Comparison of ENCODE assay signal across 15 cellular contexts in genomic region chr11:117457031-117457785, GRCh38.
A peak's percentile ranks its signal among the peaks of the same experiment; 100 is the strongest.
DNase-seq lines count a peak whose midpoint lies in the region; ATAC-seq, FAIRE-seq and TF ChIP-seq lines count a peak whose summit lies in the region.
"Had no signal": no experiment of that assay in that cellular context is flagged by ENCODE, and none has a peak within 500 bp of the region (broad histone marks: within the 10 kb centered on the region; RNA-seq: fewer than 3 reads in every experiment).

No MANE protein-coding gene starts in this region.

- no peak overlapping the region for H3K4me3 ChIP-seq in esophagus squamous epithelium
- H3K4me3 ChIP-seq in right lobe of liver = no peak overlapping the region
- H3K4me3 ChIP-seq in kidney (ENCODE audit: low read length in 2 of 2) = no peak overlapping the region
- H3K4me3 ChIP-seq: colonic mucosa, Peyer's patch had no signal

- H3K9me3 ChIP-seq in esophagus squamous epithelium = peaks cover 0 to 14% (median 0%) of the 10 kb centered on the region in 3 donors
- peaks cover 0 to 7% (median 0%) of the 10 kb centered on the region in 4 donors for H3K9me3 ChIP-seq in right lobe of liver
- H3K9me3 ChIP-seq in kidney (ENCODE audit: control insufficient read depth in 1 of 2, low read length in 2 of 2) = peaks cover 0 to 11% of the 10 kb centered on the region in 2 donors
- H3K9me3 ChIP-seq: colonic mucosa, Peyer's patch had no signal

- intact Hi-C loops in esophagus squamous epithelium (cut with DNase I) = no loop called here
- intact Hi-C loops in right lobe of liver (cut with DNase I) = no loop called here
- intact Hi-C loops in kidney (cut with DNase I) = no loop called here

- FAIRE-seq in kidney (lab: Jason Lieb, UNC) = no peak
- FAIRE-seq: H1 had no signal

- no peak overlapping the region for H3K9ac ChIP-seq in kidney (ENCODE audit: low read length in 2 of 2)

- peaks cover 0 to 5% (median 0%) of the 10 kb centered on the region in 4 donors for H3K27me3 ChIP-seq in esophagus squamous epithelium
- no peaks in the 10 kb centered on the region for H3K27me3 ChIP-seq in right lobe of liver
- H3K27me3 ChIP-seq: colonic mucosa, Peyer's patch had no signal

- H3K36me3 ChIP-seq in esophagus squamous epithelium (no peaks in the 10 kb centered on the region), right lobe of liver (no peaks in the 10 kb centered on the region), kidney (ENCODE audit: control insufficient read depth in 1 of 2, insufficient read depth in 2 of 2, low read length in 2 of 2) (no peaks in the 10 kb centered on the region)
- H3K36me3 ChIP-seq: colonic mucosa, Peyer's patch had no signal

- ATAC-seq in right lobe of liver = no peak
- ATAC-seq: esophagus mucosa, left ventricle myocardium superior had no signal

- TF ChIP-seq POLR2A in esophagus squamous epithelium (IDR thresholded peaks at IDR 0.05) (no peak), right lobe of liver (IDR thresholded peaks at IDR 0.05) (no peak)

- no peaks in the 10 kb centered on the region for H3K4me1 ChIP-seq in esophagus squamous epithelium
- H3K4me1 ChIP-seq in right lobe of liver = no peaks in the 10 kb centered on the region
- no peaks in the 10 kb centered on the region for H3K4me1 ChIP-seq in kidney (ENCODE audit: control insufficient read depth in 1 of 2, insufficient read depth in 1 of 2, low read depth in 1 of 2, low read length in 2 of 2)
- H3K4me1 ChIP-seq: colonic mucosa, Peyer's patch had no signal

- peak; percentile 94 for DNase-seq in DMS53 (lab: John Stamatoyannopoulos, UW)
- DNase-seq in NCI-H1436 (lab: John Stamatoyannopoulos, UW) = peak; percentile 89
- DNase-seq in NCI-H524 (lab: John Stamatoyannopoulos, UW) = peak; percentile 81 to 93
- DNase-seq in cerebellum (ENCODE audit: low spot score) = peak; percentile 64
- DNase-seq in GM20000 (ENCODE audit: low spot score) = no peak
- DNase-seq in esophagus squamous epithelium (lab: John Stamatoyannopoulos, UW) = no peak
- no peak for DNase-seq in right lobe of liver
- no peak for DNase-seq in kidney
- DNase-seq: amniotic stem cell; colonic mucosa; left ventricle myocardium superior; naive thymus-derived CD4-positive, alpha-beta T cell had no signal

- WGBS in esophagus squamous epithelium, 2 donors = 64 to 76% methylated on average over 10 to 14 of the region's 15 CpGs
- WGBS in right lobe of liver (ENCODE audit: insufficient coverage, low coverage, low lambda C conversion rate, missing lambda C conversion rate) = 64% methylated on average over 8 of the region's 15 CpGs

- no peak overlapping the region for H3K27ac ChIP-seq in esophagus squamous epithelium
- H3K27ac ChIP-seq in right lobe of liver = no peak overlapping the region
- no peak overlapping the region for H3K27ac ChIP-seq in kidney (ENCODE audit: low read depth in 2 of 2, low read length in 2 of 2)
- H3K27ac ChIP-seq: colonic mucosa, Peyer's patch had no signal

- TF ChIP-seq CTCF in GM20000 (IDR thresholded peaks at IDR 0.05; ENCODE audit: extremely low read depth, missing control alignments) (no peak), esophagus squamous epithelium (IDR thresholded peaks at IDR 0.05) (no peak), right lobe of liver (IDR thresholded peaks at IDR 0.05) (no peak), kidney (IDR thresholded peaks at IDR 0.05; ENCODE audit: borderline replicate concordance, extremely low read depth, insufficient read depth) (no peak)

Comparison
In these comparisons a context has a peak if more than half of its experiments do, and no peak if none do; other contexts are left out.
1. DNase-seq: peak in DMS53 (single experiment), NCI-H1436 (single experiment), NCI-H524 (2 of 2) and cerebellum (single experiment); none in GM20000 (single experiment), esophagus squamous epithelium (single experiment), right lobe of liver (0 of 3) and kidney (single experiment).